Comparison of ENCODE assay signal across 21 cellular contexts in genomic region chr20:9302073-9302425, GRCh38.
A peak's percentile ranks its signal among the peaks of the same experiment; 100 is the strongest.
DNase-seq lines count a peak whose midpoint lies in the region; ATAC-seq, FAIRE-seq and TF ChIP-seq lines count a peak whose summit lies in the region.
"Had no signal": no experiment of that assay in that cellular context is flagged by ENCODE, and none has a peak within 500 bp of the region (broad histone marks: within the 10 kb centered on the region; RNA-seq: fewer than 3 reads in every experiment).

No MANE protein-coding gene starts in this region.

- no peak for TF ChIP-seq RAD21 in HepG2 (CRISPR knock-in tag; IDR thresholded peaks at IDR 0.05)

- H3K9me3 ChIP-seq in HepG2 (ENCODE audit: low read length) = no peaks in the 10 kb centered on the region
- H3K9me3 ChIP-seq in right lobe of liver = no peaks in the 10 kb centered on the region
- H3K9me3 ChIP-seq in colonic mucosa = no peaks in the 10 kb centered on the region
- no peaks in the 10 kb centered on the region for H3K9me3 ChIP-seq in mucosa of descending colon
- H3K9me3 ChIP-seq: psoas muscle had no signal

- no peaks in the 10 kb centered on the region for H3K79me2 ChIP-seq in HepG2 (ENCODE audit: insufficient read depth, low read length)

- no peaks in the 10 kb centered on the region for H4K20me1 ChIP-seq in HepG2 (ENCODE audit: insufficient read depth, low read length)

- no peak for TF ChIP-seq POLR2A in HepG2 (IDR thresholded peaks at IDR 0.05; ENCODE audit: insufficient read depth in 1 of 2, low read depth in 2 of 2, low read length in 2 of 2)
- TF ChIP-seq POLR2A in right lobe of liver (IDR thresholded peaks at IDR 0.05) = no peak

- CTCF ChIA-PET in HepG2 (lab: Yijun Ruan, JAX; ENCODE audit: low intra/inter-chr PET ratio, low total read pairs) = no interaction called here

- peak; percentile 49 for ATAC-seq in HepG2
- ATAC-seq in right lobe of liver = no peak
- ATAC-seq in mucosa of descending colon = peak; percentile 29
- no peak for ATAC-seq in HG03521 (IDR thresholded peaks at IDR 0.05; ENCODE audit: unreplicated experiment)
- ATAC-seq: HCT116; stimulated activated effector memory CD8-positive, alpha-beta T cell treated with anti-CD3 and anti-CD28 coated beads, Interleukin-12 subunit alpha, Interleukin-12 subunit beta, amount 100 ng/mL, for 72 hours had no signal

- BruUV-seq in HepG2 (replicated peaks; lab: Mats Ljungman, UMichigan) = no TSS peak

- POLR2A ChIA-PET in HepG2 (lab: Yijun Ruan, JAX) = no interaction called here

- WGBS in HepG2 (ENCODE audit: low lambda C conversion rate) = 3% methylated on average over 1 of the region's 1 CpG
- WGBS in right lobe of liver (ENCODE audit: insufficient coverage, low coverage, low lambda C conversion rate, missing lambda C conversion rate) = 9% methylated on average over 1 of the region's 1 CpG

- in situ Hi-C loops in HepG2 (cut with HindIII; ENCODE audit: extremely low pct_ligation_motif_present, low pct_unique_long_range_greater_than_20kb) = no loop called here

- FAIRE-seq in HepG2 (lab: Jason Lieb, UNC) = no peak
- FAIRE-seq: frontal cortex, urothelium cell line had no signal

- H3K4me1 ChIP-seq in HepG2 (ENCODE audit: insufficient read depth, low read length) (peaks cover 27% of the 10 kb centered on the region), right lobe of liver (no peaks in the 10 kb centered on the region), colonic mucosa (no peaks in the 10 kb centered on the region), mucosa of descending colon (ENCODE audit: low read depth) (no peaks in the 10 kb centered on the region)

- H3K4me2 ChIP-seq in HepG2 (ENCODE audit: low read depth, low read length) = peak overlapping the region; percentile 54

- no peak overlapping the region for H3K4me3 ChIP-seq in HepG2 (replicated peaks in 1 of 3; ENCODE audit: insufficient read depth in 1 of 3, low read depth in 2 of 3, low read length in 3 of 3)
- no peak overlapping the region for H3K4me3 ChIP-seq in right lobe of liver
- no peak overlapping the region for H3K4me3 ChIP-seq in colonic mucosa
- H3K4me3 ChIP-seq in mucosa of descending colon = no peak overlapping the region
- H3K4me3 ChIP-seq: psoas muscle had no signal

- H3K27ac ChIP-seq in HepG2 (ENCODE audit: extremely low read length, insufficient read depth, low read length) (no peak overlapping the region), right lobe of liver (no peak overlapping the region), colonic mucosa (peak overlapping the region; percentile 41)
- H3K27ac ChIP-seq: psoas muscle had no signal

- H2AFZ ChIP-seq in HepG2 (ENCODE audit: low read length) = no peak overlapping the region

- H3K9ac ChIP-seq in HepG2 (ENCODE audit: insufficient read depth, low read depth, low read length) (no peak overlapping the region), colonic mucosa (ENCODE audit: low read depth in 2 of 2, low read length in 2 of 2) (no peak overlapping the region)

- DNase-seq in HepG2 (ENCODE audit: low spot score) (no peak), right lobe of liver (no peak), colonic mucosa (no peak), mucosa of descending colon (no peak), iPS-NIHi11 (ENCODE audit: low spot score) (no peak), 8988T (no peak)
- no peak for DNase-seq in activated CD8-positive, alpha-beta memory T cell treated with anti-CD3 and anti-CD28 coated beads, Interleukin-2, amount 50 U/mL, for 48 hours
- DNase-seq: activated CD4-positive, alpha-beta T cell treated with anti-CD3 and anti-CD28 coated beads, Interleukin-2, amount 50 U/mL, for 48 hours; activated CD4-positive, CD25-positive, alpha-beta regulatory T cell treated with anti-CD3 and anti-CD28 coated beads, Interleukin-2, amount 50 U/mL, for 72 hours; activated naive CD4-positive, alpha-beta T cell treated with anti-CD3 and anti-CD28 coated beads, Interleukin-2, amount 10 ng/mL, durations not matched to agents 7 days and 5 days; CD4-positive, alpha-beta memory T cell; KBM-7; left cardiac atrium; NCI-H1930; psoas muscle; SHP77 treated with DMSO at 0.1 percent for 48 hours had no signal

- H3K36me3 ChIP-seq in HepG2 (replicated peaks in 1 of 2; ENCODE audit: control insufficient read depth in 1 of 2, insufficient read depth in 2 of 2, low read length in 2 of 2) = no peaks in the 10 kb centered on the region
- H3K36me3 ChIP-seq in right lobe of liver = no peaks in the 10 kb centered on the region
- no peaks in the 10 kb centered on the region for H3K36me3 ChIP-seq in colonic mucosa
- no peaks in the 10 kb centered on the region for H3K36me3 ChIP-seq in mucosa of descending colon (ENCODE audit: low read depth)

- intact Hi-C loops in HepG2 (cut with micrococcal nuclease; ENCODE audit: unreplicated experiment) = no loop called here
- intact Hi-C loops in right lobe of liver (cut with DNase I) = no loop called here
- intact Hi-C loops in colonic mucosa (cut with DNase I) = no loop called here
- intact Hi-C loops in mucosa of descending colon (cut with DNase I, micrococcal nuclease) = no loop called here

- TF ChIP-seq CTCF in HepG2 (CRISPR knock-in tag; IDR thresholded peaks at IDR 0.05) (no peak), right lobe of liver (IDR thresholded peaks at IDR 0.05) (no peak), colonic mucosa (IDR thresholded peaks at IDR 0.05) (no peak), mucosa of descending colon (IDR thresholded peaks at IDR 0.05) (no peak)

- no peak for TF ChIP-seq EP300 in HepG2 (IDR thresholded peaks at IDR 0.05; ENCODE audit: low read depth in 2 of 2, low read length in 2 of 2)
- no peak for TF ChIP-seq EP300 in HepG2 (CRISPR knock-in tag; IDR thresholded peaks at IDR 0.05; ENCODE audit: borderline replicate concordance)

- H3K27me3 ChIP-seq in HepG2 (ENCODE audit: control insufficient read depth in 1 of 2, insufficient read depth in 2 of 2, low read length in 2 of 2) = no peaks in the 10 kb centered on the region; a peak in 1 of 5 replicates
- no peaks in the 10 kb centered on the region for H3K27me3 ChIP-seq in right lobe of liver
- H3K27me3 ChIP-seq in colonic mucosa = no peaks in the 10 kb centered on the region

TF ChIP-seq in HepG2, 621 proteins besides CTCF, POLR2A, EP300 and RAD21 (continues in another document):
- TF ChIP-seq NCOR1 (IDR thresholded peaks at IDR 0.05; ENCODE audit: borderline replicate concordance, low read length) = 0 out of 2 replicates have a peak, but pooled peaks have one; percentile 13
- no peak for TF ChIP-seq MLLT10 (CRISPR knock-in tag; IDR thresholded peaks at IDR 0.05)
- no peak for TF ChIP-seq ZNF570 (CRISPR knock-in tag; IDR thresholded peaks at IDR 0.05; ENCODE audit: borderline replicate concordance)
- no peak for TF ChIP-seq HNRNPUL1 (IDR thresholded peaks at IDR 0.05; ENCODE audit: low read depth, low read length)
- TF ChIP-seq ZNF746 (CRISPR knock-in tag; IDR thresholded peaks at IDR 0.05) = no peak
- no peak for TF ChIP-seq SIX4 (CRISPR knock-in tag; IDR thresholded peaks at IDR 0.05)
- TF ChIP-seq, protein P1, sequence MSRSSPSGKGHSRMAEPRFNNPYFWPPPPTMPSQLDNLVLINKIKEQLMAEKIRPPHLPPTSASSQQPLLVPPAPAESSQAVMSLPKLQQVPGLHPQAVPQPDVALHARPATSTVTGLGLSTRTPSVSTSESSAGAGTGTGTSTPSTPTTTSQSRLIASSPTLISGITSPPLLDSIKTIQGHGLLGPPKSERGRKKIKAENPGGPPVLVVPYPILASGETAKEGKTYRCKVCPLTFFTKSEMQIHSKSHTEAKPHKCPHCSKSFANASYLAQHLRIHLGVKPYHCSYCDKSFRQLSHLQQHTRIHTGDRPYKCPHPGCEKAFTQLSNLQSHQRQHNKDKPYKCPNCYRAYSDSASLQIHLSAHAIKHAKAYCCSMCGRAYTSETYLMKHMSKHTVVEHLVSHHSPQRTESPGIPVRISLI (CRISPR knock-in tag; IDR thresholded peaks at IDR 0.05; ENCODE audit: borderline replicate concordance) = no peak
- TF ChIP-seq SRSF9 (IDR thresholded peaks at IDR 0.05; ENCODE audit: borderline replicate concordance, insufficient read depth, low read depth, low read length, poor library complexity, severe bottlenecking) = no peak
- TF ChIP-seq AKNA (CRISPR knock-in tag; IDR thresholded peaks at IDR 0.05; ENCODE audit: borderline replicate concordance) = no peak

Comparison
In these comparisons a context has a peak if more than half of its experiments do, and no peak if none do; other contexts are left out.
1. ATAC-seq: peak in HepG2 (single experiment) and mucosa of descending colon (single experiment); none in right lobe of liver (0 of 4) and HG03521 (single experiment).